Comparison of ENCODE assay signal across 8 cellular contexts in genomic region chr15:59104602-59104911, GRCh38. TPM values are rescaled to one million over a fixed set of nuclear protein-coding genes. Genes with fewer than 3 reads are reported as not detected.
DNase-seq lines count a peak whose midpoint lies in the region; ATAC-seq, FAIRE-seq and TF ChIP-seq lines count a peak whose summit lies in the region.

No MANE protein-coding gene starts in this region.

- TF ChIP-seq POLR2A in esophagus muscularis mucosa (IDR thresholded peaks at IDR 0.05; ENCODE audit: low read depth), result no peak

- H2AFZ ChIP-seq in OCI-LY7 (ENCODE audit: low read length), result peak overlapping the region; percentile 98

- H3K36me3 ChIP-seq in OCI-LY7 (ENCODE audit: insufficient read depth, low read length), result peaks cover 28% of the 10 kb centered on the region
- H3K36me3 ChIP-seq in esophagus muscularis mucosa, result peaks cover 0 to 11% (median 7%) of the 10 kb centered on the region in 4 donors
- H3K36me3 ChIP-seq in pancreas, result no peaks in the 10 kb centered on the region

- no peaks in the 10 kb centered on the region for H3K9me3 ChIP-seq in OCI-LY7 (ENCODE audit: low read length)
- H3K9me3 ChIP-seq in esophagus muscularis mucosa, result no peaks in the 10 kb centered on the region
- H3K9me3 ChIP-seq in pancreas, result no peaks in the 10 kb centered on the region

- no peak for DNase-seq in OCI-LY7 (ENCODE audit: low spot score)
- no peak for DNase-seq in esophagus muscularis mucosa (ENCODE audit: extremely low spot score)
- DNase-seq in pancreas, result no peak
- DNase-seq in omental fat pad (ENCODE audit: low spot score), result no peak
- no peak for DNase-seq in NOMO-1 treated with DMSO at 0.1 percent for 48 hours (lab: John Stamatoyannopoulos, UW; ENCODE audit: unreplicated experiment)
- no peak for DNase-seq in GM19238 (ENCODE audit: insufficient read length, low spot score)

- peaks cover 20% of the 10 kb centered on the region for H3K4me1 ChIP-seq in OCI-LY7 (ENCODE audit: insufficient read depth, low read length, poor library complexity, severe bottlenecking)
- peaks cover 4 to 15% (median 13%) of the 10 kb centered on the region in 4 donors for H3K4me1 ChIP-seq in esophagus muscularis mucosa
- no peaks in the 10 kb centered on the region for H3K4me1 ChIP-seq in pancreas

- CTCF ChIA-PET in OCI-LY7 (lab: Charles Lee; ENCODE audit: unreplicated experiment), result no interaction called here

- H3K27ac ChIP-seq in OCI-LY7 (ENCODE audit: low read depth, low read length, poor library complexity, severe bottlenecking) (peak overlapping the region; percentile 83), esophagus muscularis mucosa (replicated peaks in 1 of 4) (peak overlapping the region in 3 of 4 donors; percentile 23 to 35 (median 34)), pancreas (peak overlapping the region in 1 of 4 donors; percentile 24)

- H3K79me2 ChIP-seq in OCI-LY7 (ENCODE audit: insufficient read depth, low read depth, low read length), result peaks cover 26% of the 10 kb centered on the region

- BruUV-seq in OCI-LY7 (replicated peaks; lab: Mats Ljungman, UMichigan), result no TSS peak

- ATAC-seq in GM21367 (IDR thresholded peaks at IDR 0.05; ENCODE audit: unreplicated experiment) (peak; percentile 28), pancreas (peak; percentile 38 to 55 (median 50)), HG03342 (IDR thresholded peaks at IDR 0.05; ENCODE audit: unreplicated experiment) (no peak), omental fat pad (ENCODE audit: low FRiP score) (no peak)

- H4K20me1 ChIP-seq in OCI-LY7 (ENCODE audit: insufficient read depth, low read length), result no peaks in the 10 kb centered on the region

- peak overlapping the region; percentile 88 for H3K4me2 ChIP-seq in OCI-LY7 (ENCODE audit: low read length)

- POLR2A ChIA-PET in OCI-LY7 (lab: Charles Lee), result no interaction called here

- H3K27me3 ChIP-seq in esophagus muscularis mucosa (no peaks in the 10 kb centered on the region), pancreas (no peaks in the 10 kb centered on the region)

- H3K4me3 ChIP-seq in OCI-LY7 (ENCODE audit: low read depth, low read length, poor library complexity, severe bottlenecking) (peak overlapping the region; percentile 90), esophagus muscularis mucosa (peak overlapping the region; percentile 57 to 68 (median 58)), pancreas (peak overlapping the region; percentile 30 to 74 (median 42))

- no peak for TF ChIP-seq EP300 in esophagus muscularis mucosa (IDR thresholded peaks at IDR 0.05)

- no peak for FAIRE-seq in pancreas (lab: Jason Lieb, UNC)

- H3K9me2 ChIP-seq in OCI-LY7 (ENCODE audit: insufficient read depth, low read length), result no peaks in the 10 kb centered on the region

- intact Hi-C loops in OCI-LY7 (cut with micrococcal nuclease; ENCODE audit: unreplicated experiment), result loop anchor here (2.0 kb wide), 1 partner anchor 124 kb away; no protein-coding TSS in a partner anchor
- intact Hi-C loops in esophagus muscularis mucosa (cut with DNase I), result loop anchor here (10.0 kb wide), 1 partner anchor 390 kb away; no protein-coding TSS in a partner anchor
- intact Hi-C loops in pancreas (cut with DNase I), result no loop called here

- no peak for TF ChIP-seq CTCF in OCI-LY7 (conservative IDR thresholded peaks at IDR 0.05; ENCODE audit: low read length)
- TF ChIP-seq CTCF in esophagus muscularis mucosa (IDR thresholded peaks at IDR 0.05), result no peak
- TF ChIP-seq CTCF in pancreas (IDR thresholded peaks at IDR 0.05), result no peak
- TF ChIP-seq CTCF in omental fat pad (IDR thresholded peaks at IDR 0.05), result no peak

- under 1% methylated on average over 9 of the region's 9 CpGs for WGBS in esophagus muscularis mucosa
- 2% methylated on average over 9 of the region's 9 CpGs for WGBS in pancreas, 2 donors

RNA-seq across cellular contexts. Expression of gene CCNB2, which starts 0.4 kb away (rescaled TPM):
- 87.9 and 93.9 TPM in 2 replicates for total RNA-seq in OCI-LY7 (2014; rRNA removed; shearing (Covaris generic))
- total RNA-seq in OCI-LY7 (2022), result 128 and 155 TPM in 2 replicates
- total RNA-seq in esophagus muscularis mucosa, result 1 to 10 TPM in 1 of 4 donors, not detected in 3; 1.6 TPM
- total RNA-seq in pancreas, result 1 to 10 TPM in 1 of 6 donors, under 1 TPM in 5; 0.12 to 1.1 (median 0.35) TPM
- under 1 TPM; 0.19 to 0.23 TPM for polyA plus RNA-seq in pancreas
- total RNA-seq in omental fat pad, result 1 to 10 TPM; 1.0 to 5.8 (median 1.1) TPM

Comparison
In these comparisons a context has a peak if more than half of its experiments do, and no peak if none do; other contexts are left out.
1. ATAC-seq: peak in GM21367 (single experiment) and pancreas (4 of 4); none in HG03342 (single experiment) and omental fat pad (single experiment).
2. RNA of gene CCNB2, which starts 0.4 kb away (total RNA-seq): 87.9 to 155 TPM in OCI-LY7; 1.0 to 5.8 TPM in omental fat pad, 0.12 to 1.1 TPM in pancreas and 1.6 TPM in esophagus muscularis mucosa; every median in the first group is over 10 times any median in the second.
3. intact Hi-C loops: an anchor here in OCI-LY7 (2.0 kb wide) and esophagus muscularis mucosa (10.0 kb wide); none called in pancreas.
4. Peak in every context shown above with its lines, with median percentiles within 50 percentile points of each other: H3K4me3 ChIP-seq.